22 cellular contexts compared by ENCODE assay signal in genomic region chr5:110940136-110940535, GRCh38.
"Had no signal": no experiment of that assay in that cellular context is flagged by ENCODE, and none has a peak within 500 bp of the region (broad histone marks: within the 10 kb centered on the region; RNA-seq: fewer than 3 reads in every experiment).

No MANE protein-coding gene starts in this region.

- DNase-seq: activated B cell treated with CpG ODN at 0.5 μM for 24 hours; activated CD4-positive, alpha-beta T cell treated with anti-CD3 and anti-CD28 coated beads for 1 hour; activated CD4-positive, alpha-beta T cell treated with anti-CD3 and anti-CD28 coated beads, Interleukin-2, amount 10 ng/mL, durations not matched to agents 24 days and 14 days; activated CD4-positive, alpha-beta T cell treated with anti-CD3 and anti-CD28 coated beads, Interleukin-2, amount 50 U/mL, for 48 hours; activated CD8-positive, alpha-beta memory T cell treated with anti-CD3 and anti-CD28 coated beads, Interleukin-2, amount 10 ng/mL, durations not matched to agents 7 days and 5 days; activated effector memory CD4-positive, alpha-beta T cell treated with Interleukin-2 at 50 U/mL for 16 hours; activated naive CD4-positive, alpha-beta T cell; activated T-cell treated with anti-CD3 and anti-CD28 coated beads, Interleukin-2, amount 50 U/mL, for 24 hours; central memory CD4-positive, alpha-beta T cell; KG1; NCI-H1092; NCI-H1417 treated with DMSO at 0.1 percent for 48 hours; NCI-H1694 treated with DMSO at 0.1 percent for 48 hours; NCI-H2029 treated with DMSO at 0.1 percent for 48 hours; NCI-H446; NCI-H524; PC-3; SHP77 had no signal

- H3K27ac ChIP-seq: SJSA1 had no signal

- H3K4me1 ChIP-seq: SJSA1 had no signal

- H3K4me3 ChIP-seq: SJSA1 had no signal

- H3K36me3 Mint-ChIP-seq: activated CD8-positive, alpha-beta memory T cell treated with anti-CD3 and anti-CD28 coated beads, Interleukin-2, amount 10 ng/mL, durations not matched to agents 7 days and 5 days; activated naive CD8-positive, alpha-beta T cell had no signal

- H3K4me1 Mint-ChIP-seq: activated B cell treated with CpG ODN at 0.5 μM for 24 hours; activated CD4-positive, alpha-beta T cell treated with anti-CD3 and anti-CD28 coated beads, Interleukin-2, amount 10 ng/mL, durations not matched to agents 24 days and 14 days; activated CD8-positive, alpha-beta memory T cell treated with anti-CD3 and anti-CD28 coated beads, Interleukin-2, amount 10 ng/mL, durations not matched to agents 7 days and 5 days had no signal

- H3K27ac Mint-ChIP-seq: activated B cell treated with CpG ODN at 0.5 μM for 24 hours; activated CD4-positive, alpha-beta T cell treated with anti-CD3 and anti-CD28 coated beads, Interleukin-2, amount 10 ng/mL, durations not matched to agents 24 days and 14 days; activated CD8-positive, alpha-beta memory T cell treated with anti-CD3 and anti-CD28 coated beads, Interleukin-2, amount 10 ng/mL, durations not matched to agents 7 days and 5 days; activated naive CD8-positive, alpha-beta T cell; activated T-cell treated with anti-CD3 and anti-CD28 coated beads, Interleukin-2, amount 50 U/mL, for 24 hours; activated T-helper 1 cell treated with anti-CD3 and anti-CD28 coated beads, Interleukin-12 subunit alpha, Interleukin-12 subunit beta, Interleukin-2, Interleukin-4 antibody, amounts not matched to agents 30 ng/mL and 10 ng/mL and 1 ng/mL, durations not matched to agents 14 hours and 24 hours and 36 hours; T-helper 1 cell treated with Interleukin-12 subunit alpha and Interleukin-12 subunit beta and Interleukin-4 antibody, amounts not matched to agents 30 μg/mL and 1 μg/mL, for 36 hours had no signal

- ATAC-seq: activated CD8-positive, alpha-beta memory T cell treated with anti-CD3 and anti-CD28 coated beads, Interleukin-2, amount 10 ng/mL, durations not matched to agents 7 days and 5 days; PC-3 had no signal

- H3K27me3 Mint-ChIP-seq: activated B cell treated with CpG ODN at 0.5 μM for 24 hours; activated CD4-positive, alpha-beta T cell treated with anti-CD3 and anti-CD28 coated beads, Interleukin-2, amount 10 ng/mL, durations not matched to agents 24 days and 14 days had no signal

- H3K27me3 ChIP-seq: SJSA1 had no signal

- H3K36me3 ChIP-seq: SJSA1 had no signal

- H3K9me3 Mint-ChIP-seq: activated B cell treated with CpG ODN at 0.5 μM for 24 hours; activated T-cell treated with anti-CD3 and anti-CD28 coated beads, Interleukin-2, amount 50 U/mL, for 24 hours; activated T-helper 1 cell treated with anti-CD3 and anti-CD28 coated beads, Interleukin-12 subunit alpha, Interleukin-12 subunit beta, Interleukin-2, Interleukin-4 antibody, amounts not matched to agents 30 ng/mL and 10 ng/mL and 1 ng/mL, durations not matched to agents 14 hours and 24 hours and 36 hours; T-helper 1 cell treated with Interleukin-12 subunit alpha and Interleukin-12 subunit beta and Interleukin-4 antibody, amounts not matched to agents 30 μg/mL and 1 μg/mL, for 36 hours had no signal

- H3K4me3 Mint-ChIP-seq: activated B cell treated with CpG ODN at 0.5 μM for 24 hours; activated CD4-positive, alpha-beta T cell treated with anti-CD3 and anti-CD28 coated beads, Interleukin-2, amount 10 ng/mL, durations not matched to agents 24 days and 14 days; activated CD8-positive, alpha-beta memory T cell treated with anti-CD3 and anti-CD28 coated beads, Interleukin-2, amount 10 ng/mL, durations not matched to agents 7 days and 5 days; activated naive CD8-positive, alpha-beta T cell; activated T-cell treated with anti-CD3 and anti-CD28 coated beads, Interleukin-2, amount 50 U/mL, for 24 hours; activated T-helper 1 cell treated with anti-CD3 and anti-CD28 coated beads, Interleukin-12 subunit alpha, Interleukin-12 subunit beta, Interleukin-2, Interleukin-4 antibody, amounts not matched to agents 30 ng/mL and 10 ng/mL and 1 ng/mL, durations not matched to agents 14 hours and 24 hours and 36 hours; T-helper 1 cell treated with Interleukin-12 subunit alpha and Interleukin-12 subunit beta and Interleukin-4 antibody, amounts not matched to agents 30 μg/mL and 1 μg/mL, for 36 hours had no signal
